Comparison of ENCODE assay signal across 17 cellular contexts in the genomic region with DNA sequence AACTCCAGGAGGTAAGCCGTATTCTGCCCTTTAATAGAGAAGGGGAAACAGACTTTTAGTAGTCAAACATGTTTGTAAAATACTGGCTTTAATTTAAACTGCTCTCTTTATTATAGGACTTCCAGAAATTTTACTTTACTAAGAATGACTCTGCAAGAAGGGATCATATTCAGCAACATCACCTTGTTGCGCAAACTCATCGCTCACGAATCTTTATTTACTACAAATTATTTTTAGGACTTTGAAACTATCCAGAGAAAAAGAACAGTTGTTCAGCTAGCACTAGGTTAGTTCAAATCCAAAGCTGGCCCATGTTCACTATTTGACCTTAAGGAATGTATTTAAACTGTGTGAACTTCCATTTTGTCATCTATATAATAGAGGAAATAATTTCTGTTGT.
"Had no signal": no experiment of that assay in that cellular context is flagged by ENCODE, and none has a peak within 500 bp of the region (broad histone marks: within the 10 kb centered on the region; RNA-seq: fewer than 3 reads in every experiment).

No MANE protein-coding gene starts in this region.

- H3K9me2 ChIP-seq: SK-N-SH had no signal

- H3K9ac ChIP-seq: SK-N-SH had no signal

- H3K4me3 ChIP-seq: MG63 had no signal

- H3K9me3 ChIP-seq: MG63, SK-N-SH had no signal

- H3K36me3 ChIP-seq: MG63 had no signal

- H3K4me2 ChIP-seq: SK-N-SH had no signal

- H3K27ac ChIP-seq: RWPE1 had no signal

- DNase-seq: KBM-7, MG63, NCI-H1092, NCI-H1105 treated with DMSO at 0.1 percent for 48 hours, NCI-H1417 treated with DMSO at 0.1 percent for 48 hours, NCI-H146, NCI-H1694 treated with DMSO at 0.1 percent for 48 hours, NCI-H1930, NCI-H2081, NCI-H2107, NCI-H2227 treated with DMSO at 0.1 percent for 48 hours, NCI-H524 treated with DMSO at 0.1 percent for 48 hours, NCI-H69, NCI-H774, SHP77, SK-N-SH had no signal
